2 cellular contexts compared by ENCODE assay signal in genomic region chr1:151837841-151838490, GRCh38.
TF ChIP-seq lines count a peak whose summit lies in the region.

No MANE protein-coding gene starts in this region.

TF ChIP-seq in GM12878, 131 proteins besides CTCF, POLR2A, EP300 and RAD21 (continues in another document):
- TF ChIP-seq TARDBP (IDR thresholded peaks at IDR 0.05; ENCODE audit: borderline replicate concordance) (no peak), CHD1 (IDR thresholded peaks at IDR 0.05; ENCODE audit: low read depth, low read length) (no peak), TCF3 (IDR thresholded peaks at IDR 0.05; ENCODE audit: borderline replicate concordance, insufficient read depth, low read depth, low read length) (peak; percentile 65; the same call in 1 of the 2 replicates), MEF2A (IDR thresholded peaks at IDR 0.05; ENCODE audit: insufficient read depth, low read depth, low read length) (no peak), YBX1 (IDR thresholded peaks at IDR 0.05) (no peak), FOXM1 (IDR thresholded peaks at IDR 0.05; ENCODE audit: low read depth, low read length) (no peak), NBN (IDR thresholded peaks at IDR 0.05) (no peak), BCL3 (IDR thresholded peaks at IDR 0.05; ENCODE audit: borderline replicate concordance, insufficient read depth, low read depth, low read length, poor library complexity, severe bottlenecking) (no peak), NRF1 (conservative IDR thresholded peaks at IDR 0.05; ENCODE audit: low read depth, low read length) (no peak), NFIC (IDR thresholded peaks at IDR 0.05; ENCODE audit: low read depth, low read length) (no peak), LARP7 (IDR thresholded peaks at IDR 0.05) (no peak), EGR1 (IDR thresholded peaks at IDR 0.05; ENCODE audit: borderline replicate concordance in 1 of 2, low read depth in 2 of 2, low read length in 2 of 2) (peak in 1 of 2 experiments; percentile 81; a peak in 2 of 3 replicates), BHLHE40 (IDR thresholded peaks at IDR 0.05; ENCODE audit: borderline replicate concordance in 1 of 2, low read depth in 2 of 2, low read length in 1 of 2) (peak; percentile 36 to 57; a peak in 3 of 4 replicates), HDAC6 (IDR thresholded peaks at IDR 0.05; ENCODE audit: unreplicated experiment) (peak; percentile 38), PAX8 (IDR thresholded peaks at IDR 0.05) (no peak), CEBPB (IDR thresholded peaks at IDR 0.05; ENCODE audit: borderline replicate concordance in 1 of 2, low read depth in 2 of 2, low read length in 2 of 2) (no peak), SUZ12 (IDR thresholded peaks at IDR 0.05; ENCODE audit: unreplicated experiment) (peak; percentile 76), REST (IDR thresholded peaks at IDR 0.05; ENCODE audit: low read depth, low read length) (no peak)
- TF ChIP-seq, protein P1, sequence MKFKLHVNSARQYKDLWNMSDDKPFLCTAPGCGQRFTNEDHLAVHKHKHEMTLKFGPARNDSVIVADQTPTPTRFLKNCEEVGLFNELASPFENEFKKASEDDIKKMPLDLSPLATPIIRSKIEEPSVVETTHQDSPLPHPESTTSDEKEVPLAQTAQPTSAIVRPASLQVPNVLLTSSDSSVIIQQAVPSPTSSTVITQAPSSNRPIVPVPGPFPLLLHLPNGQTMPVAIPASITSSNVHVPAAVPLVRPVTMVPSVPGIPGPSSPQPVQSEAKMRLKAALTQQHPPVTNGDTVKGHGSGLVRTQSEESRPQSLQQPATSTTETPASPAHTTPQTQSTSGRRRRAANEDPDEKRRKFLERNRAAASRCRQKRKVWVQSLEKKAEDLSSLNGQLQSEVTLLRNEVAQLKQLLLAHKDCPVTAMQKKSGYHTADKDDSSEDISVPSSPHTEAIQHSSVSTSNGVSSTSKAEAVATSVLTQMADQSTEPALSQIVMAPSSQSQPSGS (IDR thresholded peaks at IDR 0.05; ENCODE audit: low read length), result no peak
- TF ChIP-seq, protein P2, sequence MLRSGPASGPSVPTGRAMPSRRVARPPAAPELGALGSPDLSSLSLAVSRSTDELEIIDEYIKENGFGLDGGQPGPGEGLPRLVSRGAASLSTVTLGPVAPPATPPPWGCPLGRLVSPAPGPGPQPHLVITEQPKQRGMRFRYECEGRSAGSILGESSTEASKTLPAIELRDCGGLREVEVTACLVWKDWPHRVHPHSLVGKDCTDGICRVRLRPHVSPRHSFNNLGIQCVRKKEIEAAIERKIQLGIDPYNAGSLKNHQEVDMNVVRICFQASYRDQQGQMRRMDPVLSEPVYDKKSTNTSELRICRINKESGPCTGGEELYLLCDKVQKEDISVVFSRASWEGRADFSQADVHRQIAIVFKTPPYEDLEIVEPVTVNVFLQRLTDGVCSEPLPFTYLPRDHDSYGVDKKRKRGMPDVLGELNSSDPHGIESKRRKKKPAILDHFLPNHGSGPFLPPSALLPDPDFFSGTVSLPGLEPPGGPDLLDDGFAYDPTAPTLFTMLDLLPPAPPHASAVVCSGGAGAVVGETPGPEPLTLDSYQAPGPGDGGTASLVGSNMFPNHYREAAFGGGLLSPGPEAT (IDR thresholded peaks at IDR 0.05; ENCODE audit: low read depth), result no peak

TF ChIP-seq in HepG2, 621 proteins besides CTCF, POLR2A, EP300 and RAD21:
- TF ChIP-seq ARNT (IDR thresholded peaks at IDR 0.05) (no peak), HMGXB3 (CRISPR knock-in tag; IDR thresholded peaks at IDR 0.05; ENCODE audit: borderline replicate concordance) (no peak), ZNF687 (CRISPR knock-in tag; IDR thresholded peaks at IDR 0.05) (peak; percentile 38; the same call in 1 of the 2 replicates), ZFY (CRISPR knock-in tag; IDR thresholded peaks at IDR 0.05) (peak; percentile 32; the same call in 1 of the 2 replicates), ZBTB14 (CRISPR knock-in tag; IDR thresholded peaks at IDR 0.05) (no peak), MAX (IDR thresholded peaks at IDR 0.05) (0 out of 2 replicates have a peak, but pooled peaks have one; percentile 31), FOXJ3 (CRISPR knock-in tag; IDR thresholded peaks at IDR 0.05; ENCODE audit: borderline replicate concordance) (no peak)
- TF ChIP-seq, protein P3, sequence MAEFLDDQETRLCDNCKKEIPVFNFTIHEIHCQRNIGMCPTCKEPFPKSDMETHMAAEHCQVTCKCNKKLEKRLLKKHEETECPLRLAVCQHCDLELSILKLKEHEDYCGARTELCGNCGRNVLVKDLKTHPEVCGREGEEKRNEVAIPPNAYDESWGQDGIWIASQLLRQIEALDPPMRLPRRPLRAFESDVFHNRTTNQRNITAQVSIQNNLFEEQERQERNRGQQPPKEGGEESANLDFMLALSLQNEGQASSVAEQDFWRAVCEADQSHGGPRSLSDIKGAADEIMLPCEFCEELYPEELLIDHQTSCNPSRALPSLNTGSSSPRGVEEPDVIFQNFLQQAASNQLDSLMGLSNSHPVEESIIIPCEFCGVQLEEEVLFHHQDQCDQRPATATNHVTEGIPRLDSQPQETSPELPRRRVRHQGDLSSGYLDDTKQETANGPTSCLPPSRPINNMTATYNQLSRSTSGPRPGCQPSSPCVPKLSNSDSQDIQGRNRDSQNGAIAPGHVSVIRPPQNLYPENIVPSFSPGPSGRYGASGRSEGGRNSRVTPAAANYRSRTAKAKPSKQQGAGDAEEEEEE (CRISPR knock-in tag; IDR thresholded peaks at IDR 0.05; ENCODE audit: borderline replicate concordance), result no peak
- TF ChIP-seq, protein P4, sequence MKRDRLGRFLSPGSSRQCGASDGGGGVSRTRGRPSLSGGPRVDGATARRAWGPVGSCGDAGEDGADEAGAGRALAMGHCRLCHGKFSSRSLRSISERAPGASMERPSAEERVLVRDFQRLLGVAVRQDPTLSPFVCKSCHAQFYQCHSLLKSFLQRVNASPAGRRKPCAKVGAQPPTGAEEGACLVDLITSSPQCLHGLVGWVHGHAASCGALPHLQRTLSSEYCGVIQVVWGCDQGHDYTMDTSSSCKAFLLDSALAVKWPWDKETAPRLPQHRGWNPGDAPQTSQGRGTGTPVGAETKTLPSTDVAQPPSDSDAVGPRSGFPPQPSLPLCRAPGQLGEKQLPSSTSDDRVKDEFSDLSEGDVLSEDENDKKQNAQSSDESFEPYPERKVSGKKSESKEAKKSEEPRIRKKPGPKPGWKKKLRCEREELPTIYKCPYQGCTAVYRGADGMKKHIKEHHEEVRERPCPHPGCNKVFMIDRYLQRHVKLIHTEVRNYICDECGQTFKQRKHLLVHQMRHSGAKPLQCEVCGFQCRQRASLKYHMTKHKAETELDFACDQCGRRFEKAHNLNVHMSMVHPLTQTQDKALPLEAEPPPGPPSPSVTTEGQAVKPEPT (CRISPR knock-in tag; IDR thresholded peaks at IDR 0.05; ENCODE audit: low read depth), result no peak
TF ChIP-seq in HepG2: peak in this region for 3.
